8 cellular contexts compared by ENCODE assay signal in the genomic region with DNA sequence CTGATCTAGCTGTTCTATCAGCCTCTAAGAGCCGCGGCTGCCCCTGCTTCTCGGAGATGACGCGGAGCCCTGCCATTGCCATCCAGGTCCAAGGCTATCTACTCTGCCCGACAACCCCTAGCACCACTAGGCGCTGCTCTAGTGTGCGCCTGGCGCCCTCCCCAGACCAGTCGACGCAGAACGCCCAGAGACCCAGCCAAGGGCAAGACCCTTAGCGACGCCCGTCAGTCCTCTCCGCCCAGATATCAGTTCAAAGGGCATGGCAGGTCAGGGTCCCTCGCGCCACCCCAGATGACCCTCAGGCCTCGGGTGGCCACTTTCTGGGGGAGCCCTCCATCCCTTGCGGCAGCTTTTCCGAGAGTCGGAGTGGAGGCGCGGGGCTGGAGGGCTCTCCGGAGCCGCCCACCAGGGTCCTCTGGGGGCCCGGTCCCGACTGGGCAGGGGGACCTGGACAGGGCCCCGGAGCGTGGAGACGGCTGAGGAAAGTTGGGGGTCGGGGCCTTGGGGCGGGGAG. TPM values are rescaled to one million over a fixed set of nuclear protein-coding genes. Genes with fewer than 3 reads are reported as not detected.
DNase-seq lines count a peak whose midpoint lies in the region; ATAC-seq lines count a peak whose summit lies in the region.

No MANE protein-coding gene starts in this region.

- no peaks in the 10 kb centered on the region for H3K36me3 ChIP-seq in SJCRH30

- H3K27me3 Mint-ChIP-seq in IgD-negative memory B cell, result peaks cover 43% of the 10 kb centered on the region

- H3K4me1 Mint-ChIP-seq in IgD-negative memory B cell, result peaks cover 6 to 15% (median 7%) of the 10 kb centered on the region in 3 donors

- H3K36me3 Mint-ChIP-seq in IgD-negative memory B cell, result peaks cover 2% of the 10 kb centered on the region

- H3K4me3 Mint-ChIP-seq in IgD-negative memory B cell, result peak overlapping the region in 3 of 4 donors; percentile 58 to 87 (median 77)

- H3K9me3 ChIP-seq in SJCRH30 (replicated peaks), result no peaks in the 10 kb centered on the region

- H3K27ac Mint-ChIP-seq in IgD-negative memory B cell, result no peak overlapping the region

- DNase-seq in DMS79 (lab: John Stamatoyannopoulos, UW) (peak; percentile 73), SJCRH30 (peak; percentile 82 to 84), Right ventricle myocardium superior (peak; percentile 79), occipital lobe (lab: John Stamatoyannopoulos, UW) (peak; percentile 55), cerebellar nuclear complex (lab: John Stamatoyannopoulos, UW) (no peak)
- DNase-seq in activated CD4-positive, CD25-positive, alpha-beta regulatory T cell (lab: John Stamatoyannopoulos, UW), result no peak
- DNase-seq in activated CD4-positive, alpha-beta T cell treated with anti-CD3 and anti-CD28 coated beads for 1 hour, result no peak

- H3K4me3 ChIP-seq in SJCRH30, result peak overlapping the region; percentile 62

- intact Hi-C loops in Right ventricle myocardium superior (cut with DNase I), result loop anchor here (10.0 kb wide), 1 partner anchor 120 kb away; no protein-coding TSS in a partner anchor

- peaks cover 0 to 11% (median 0%) of the 10 kb centered on the region in 3 donors for H3K9me3 Mint-ChIP-seq in IgD-negative memory B cell

- ATAC-seq in Right ventricle myocardium superior (ENCODE audit: poor library complexity), result peak; percentile 90

- peak overlapping the region; percentile 46; the same call in 1 of the 2 replicates for H3K27ac ChIP-seq in SJCRH30

- H3K4me1 ChIP-seq in SJCRH30, result peaks cover 7% of the 10 kb centered on the region; the same call in 1 of the 2 replicates

- H3K27me3 ChIP-seq in SJCRH30, result peaks cover 3% of the 10 kb centered on the region; the same call in 1 of the 2 replicates

RNA-seq across cellular contexts. Expression of a gene that starts 0.4 kb away (rescaled TPM):
- not detected for polyA plus RNA-seq in IgD-negative memory B cell
- 9.5 and 10.0 TPM in 2 replicates for total RNA-seq in SJCRH30 (2014; rRNA removed; shearing (Covaris generic))
- total RNA-seq in Right ventricle myocardium superior (7.8 TPM), occipital lobe (10.3 TPM)

Comparison
In these comparisons a context has a peak if more than half of its experiments do, and no peak if none do; other contexts are left out.
1. DNase-seq: peak in DMS79 (single experiment), SJCRH30 (2 of 2), Right ventricle myocardium superior (single experiment) and occipital lobe (single experiment); none in cerebellar nuclear complex (0 of 2), activated CD4-positive, CD25-positive, alpha-beta regulatory T cell (0 of 4) and activated CD4-positive, alpha-beta T cell treated with anti-CD3 and anti-CD28 coated beads for 1 hour (single experiment).